ENCODE assay signal across 8 cellular contexts in the genomic region with DNA sequence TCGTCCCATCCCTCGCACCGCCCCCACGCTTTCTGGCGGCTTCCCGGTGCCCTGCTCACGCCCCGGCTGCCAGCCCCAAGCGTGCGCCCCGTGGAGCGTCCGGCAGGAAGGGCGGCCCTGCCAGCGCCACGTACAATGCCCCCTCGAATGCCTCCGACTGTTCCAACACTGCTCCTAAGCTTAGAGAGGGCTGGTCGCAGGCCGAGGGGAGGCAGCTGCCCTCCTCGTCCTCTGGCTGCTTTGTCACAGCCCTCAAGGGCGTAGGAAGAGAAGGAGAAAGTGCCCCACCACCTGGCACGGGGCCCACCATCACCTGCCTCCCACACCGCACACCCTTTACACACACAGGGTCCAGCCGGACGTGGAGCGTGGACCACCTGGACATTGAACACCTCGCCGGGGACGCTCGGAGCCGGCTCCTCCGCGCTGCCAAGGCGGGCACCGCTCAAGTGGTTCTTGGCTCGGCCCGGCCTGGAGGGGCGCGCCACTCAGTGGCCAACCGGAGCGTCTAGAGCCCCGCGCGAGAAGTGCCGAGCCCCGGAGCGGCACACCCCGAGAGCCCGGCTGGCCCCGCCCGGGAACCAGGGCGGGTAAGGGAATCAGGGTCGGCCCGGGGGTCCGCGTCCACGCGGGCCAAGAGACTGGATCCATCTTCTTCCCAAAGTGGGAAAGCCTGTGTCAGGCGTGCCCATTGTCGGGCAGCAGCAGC. TPM values are rescaled to one million over a fixed set of nuclear protein-coding genes. Genes with fewer than 3 reads are reported as not detected.
DNase-seq lines count a peak whose midpoint lies in the region; ATAC-seq and TF ChIP-seq lines count a peak whose summit lies in the region.

No MANE protein-coding gene starts in this region.

- no peaks in the 10 kb centered on the region for H3K36me3 ChIP-seq in HCT116 (ENCODE audit: control insufficient read depth in 1 of 2, insufficient read depth in 2 of 2, low read length in 2 of 2)

- peaks cover 29% of the 10 kb centered on the region for H3K27me3 ChIP-seq in HCT116 (ENCODE audit: insufficient read depth, low read length)

- no peaks in the 10 kb centered on the region for H3K36me3 Mint-ChIP-seq in mesothelial cell of epicardium

- POLR2A ChIA-PET in HCT116 (lab: Charles Lee), result no interaction called here

- H3K27ac Mint-ChIP-seq in mesothelial cell of epicardium, result no peak overlapping the region

- no peaks in the 10 kb centered on the region for H3K9me2 ChIP-seq in HCT116 (ENCODE audit: insufficient read depth)

- H3K4me1 ChIP-seq in HCT116 (ENCODE audit: control insufficient read depth in 1 of 2, insufficient read depth in 2 of 2, low read length in 2 of 2), result peaks cover 0 to 11% of the 10 kb centered on the region in 2 experiments; a peak in 2 of 4 replicates

- H4K20me1 ChIP-seq in HCT116 (ENCODE audit: insufficient read depth), result no peaks in the 10 kb centered on the region

- H3K9me3 Mint-ChIP-seq in mesothelial cell of epicardium, result no peaks in the 10 kb centered on the region

- ATAC-seq in HCT116 (peak; percentile 24), HG03439 (IDR thresholded peaks at IDR 0.05; ENCODE audit: unreplicated experiment) (no peak), HG02623 (IDR thresholded peaks at IDR 0.05; ENCODE audit: unreplicated experiment) (no peak), omental fat pad (ENCODE audit: low FRiP score) (no peak)

- H3K27me3 Mint-ChIP-seq in mesothelial cell of epicardium (ENCODE audit: low read depth), result peaks cover 88% of the 10 kb centered on the region

- TF ChIP-seq RAD21 in HCT116 (IDR thresholded peaks at IDR 0.05; ENCODE audit: low read depth), result no peak

- TF ChIP-seq CTCF in HCT116 (IDR thresholded peaks at IDR 0.05 in 2 of 3, conservative IDR thresholded peaks at IDR 0.05 in 1 of 3; ENCODE audit: borderline replicate concordance in 1 of 3, insufficient read depth in 1 of 3, low read depth in 2 of 3, low read length in 2 of 3) (no peak), mesothelial cell of epicardium (IDR thresholded peaks at IDR 0.05; ENCODE audit: unreplicated experiment) (no peak), omental fat pad (IDR thresholded peaks at IDR 0.05) (no peak)

- no peaks in the 10 kb centered on the region for H3K79me2 ChIP-seq in HCT116 (ENCODE audit: insufficient read depth, low read length)

- TF ChIP-seq POLR2A in HCT116 (IDR thresholded peaks at IDR 0.05; ENCODE audit: borderline replicate concordance, extremely low read depth, insufficient read depth, insufficient read length), result no peak

- peak overlapping the region; percentile 74 for H3K4me2 ChIP-seq in HCT116 (ENCODE audit: low read length)

- peak overlapping the region; percentile 24 to 51 for H3K4me3 ChIP-seq in HCT116 (replicated peaks in 1 of 2; ENCODE audit: low read depth in 1 of 2, low read length in 2 of 2)

- intact Hi-C loops in HCT116 (cut with micrococcal nuclease), result no loop called here

- RAD21 ChIA-PET in HCT116 (lab: Charles Lee; ENCODE audit: low non-redundant PET in 1 of 2, low total read pairs in 2 of 2, uncharacterized antibody in 2 of 2, unreplicated experiment in 2 of 2), result no interaction called here

- CTCF ChIA-PET in HCT116 (lab: Charles Lee), result interaction anchor here (1.2 kb wide), 1 partner anchor 282 kb away, joined by 4 read pairs; no protein-coding TSS in a partner anchor

- DNase-seq in DMS79 (lab: John Stamatoyannopoulos, UW) (peak; percentile 62), HCT116 (ENCODE audit: low read depth, low spot score) (no peak), RPMI7951 (ENCODE audit: low read depth) (peak; percentile 77), ecto neural progenitor cell (ENCODE audit: low spot score) (peak; percentile 73), mesothelial cell of epicardium (ENCODE audit: low spot score in 2 of 2, unreplicated experiment in 2 of 2) (no peak), omental fat pad (ENCODE audit: low spot score) (no peak)

- peak overlapping the region; percentile 51 for H3K4me3 Mint-ChIP-seq in mesothelial cell of epicardium

- no TSS peak for BruUV-seq in HCT116 (replicated peaks; lab: Mats Ljungman, UMichigan)

- H2AFZ ChIP-seq in HCT116 (ENCODE audit: low read depth, low read length, poor library complexity, severe bottlenecking), result no peak overlapping the region

- H3K27ac ChIP-seq in HCT116 (ENCODE audit: low read depth, low read length), result no peak overlapping the region

- H3K9ac ChIP-seq in HCT116 (ENCODE audit: low read length), result no peak overlapping the region

- peaks cover 2% of the 10 kb centered on the region for H3K4me1 Mint-ChIP-seq in mesothelial cell of epicardium

- H3K9me3 ChIP-seq in HCT116 (ENCODE audit: control insufficient read depth in 1 of 2, insufficient read depth in 1 of 2, low read depth in 1 of 2, low read length in 2 of 2), result no peaks in the 10 kb centered on the region

TF ChIP-seq in HCT116, 20 proteins besides CTCF, POLR2A, EP300 and RAD21:
- TF ChIP-seq, protein P1, sequence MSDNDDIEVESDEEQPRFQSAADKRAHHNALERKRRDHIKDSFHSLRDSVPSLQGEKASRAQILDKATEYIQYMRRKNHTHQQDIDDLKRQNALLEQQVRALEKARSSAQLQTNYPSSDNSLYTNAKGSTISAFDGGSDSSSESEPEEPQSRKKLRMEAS (IDR thresholded peaks at IDR 0.05), result no peak
- no peak for TF ChIP-seq EGR1 (IDR thresholded peaks at IDR 0.05; ENCODE audit: low read depth)
- no peak for TF ChIP-seq ZFX (IDR thresholded peaks at IDR 0.05)
- TF ChIP-seq EZH2phosphoT487 (IDR thresholded peaks at IDR 0.05; ENCODE audit: borderline replicate concordance), result no peak

RNA-seq across cellular contexts. Expression of a gene that starts 0.8 kb away (rescaled TPM):
- 2.9 TPM for total RNA-seq in HCT116 (2021; ENCODE audit: unreplicated experiment)
- polyA plus RNA-seq in HCT116 (2012), result 0.89 and 1.3 TPM in 2 replicates
- 109 and 126 TPM in 2 replicates for total RNA-seq in RPMI7951 (2014; rRNA removed; shearing (Covaris generic))
- not detected in 3 replicates for total RNA-seq in mesothelial cell of epicardium
- total RNA-seq in omental fat pad, result 10 to 100 TPM in 1 of 4 donors, 1 to 10 TPM in 3; 3.1 to 12.2 (median 8.7) TPM

Comparison
In these comparisons a context has a peak if more than half of its experiments do, and no peak if none do; other contexts are left out.
1. DNase-seq: peak in DMS79 (single experiment), RPMI7951 (single experiment) and ecto neural progenitor cell (single experiment); none in HCT116 (single experiment), mesothelial cell of epicardium (0 of 2) and omental fat pad (single experiment).